Comparison of ENCODE assay signal across 8 cellular contexts in the genomic region with DNA sequence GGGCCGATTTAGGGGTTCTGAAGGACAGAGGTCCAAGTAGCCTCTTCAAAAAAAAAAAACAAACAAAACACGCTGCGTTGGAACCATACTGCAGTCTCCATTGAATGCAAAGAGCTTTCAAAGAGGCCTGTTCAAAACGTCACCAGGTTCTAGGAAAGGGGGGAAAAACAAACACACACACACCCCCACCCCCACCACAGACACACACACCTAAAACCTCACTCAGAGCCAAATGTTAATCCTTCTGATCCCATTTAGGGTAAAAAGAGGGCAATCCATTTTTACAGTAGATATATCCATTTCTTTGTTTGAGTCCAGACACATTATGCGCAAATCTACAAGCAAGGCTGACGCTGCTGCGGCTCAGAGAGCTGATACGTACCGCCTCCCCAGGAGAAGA. TPM values are rescaled to one million over a fixed set of nuclear protein-coding genes. Genes with fewer than 3 reads are reported as not detected.
A peak's percentile ranks its signal among the peaks of the same experiment; 100 is the strongest.
DNase-seq lines count a peak whose midpoint lies in the region; ATAC-seq and TF ChIP-seq lines count a peak whose summit lies in the region.

No MANE protein-coding gene starts in this region.

- BruUV-seq in HCT116 (replicated peaks; lab: Mats Ljungman, UMichigan) = no TSS peak

- intact Hi-C loops in HCT116 (cut with micrococcal nuclease) (no loop called here), ascending aorta (cut with DNase I) (loop anchor here (2.0 to 10.0 kb wide), 5 partner anchors 30 to 367 kb away; a partner anchor contains a TSS)

- H3K4ac ChIP-seq in mesendoderm (ENCODE audit: low read depth, low read length) = no peak overlapping the region

- no peak for TF ChIP-seq POLR2A in HCT116 (IDR thresholded peaks at IDR 0.05; ENCODE audit: borderline replicate concordance, extremely low read depth, insufficient read depth, insufficient read length)

- H3K79me1 ChIP-seq in mesendoderm (ENCODE audit: low read length) = no peaks in the 10 kb centered on the region

- DNase-seq in HCT116 (ENCODE audit: low read depth, low spot score) (no peak), ascending aorta (ENCODE audit: low spot score in 2 of 2) (no peak), mesendoderm (no peak), NCI-H345 (lab: John Stamatoyannopoulos, UW) (no peak), foreskin keratinocyte (no peak), HEK293T (ENCODE audit: extremely low spot score) (no peak)

- H4K20me1 ChIP-seq in HCT116 (ENCODE audit: insufficient read depth) = no peaks in the 10 kb centered on the region

- H2AFZ ChIP-seq in ACC112 (ENCODE audit: low read length, unreplicated experiment) (no peak overlapping the region), HCT116 (ENCODE audit: low read depth, low read length, poor library complexity, severe bottlenecking) (no peak overlapping the region)

- H3K4me1 ChIP-seq in ACC112 (ENCODE audit: control insufficient read depth, insufficient read depth, low read length, unreplicated experiment) (peaks cover 3% of the 10 kb centered on the region), HCT116 (ENCODE audit: control insufficient read depth in 1 of 2, insufficient read depth in 2 of 2, low read length in 2 of 2) (peaks cover 6 to 14% of the 10 kb centered on the region in 2 experiments; a peak in 3 of 4 replicates), ascending aorta (no peaks in the 10 kb centered on the region), mesendoderm (ENCODE audit: control insufficient read depth, low read depth, low read length) (no peaks in the 10 kb centered on the region), foreskin keratinocyte (peaks cover 5% of the 10 kb centered on the region)

- H3K23ac ChIP-seq in mesendoderm (ENCODE audit: low read length) = no peak overlapping the region

- no peak for ATAC-seq in HCT116
- no peak for ATAC-seq in HG03342 (IDR thresholded peaks at IDR 0.05; ENCODE audit: unreplicated experiment)
- no peak for ATAC-seq in foreskin keratinocyte

- TF ChIP-seq RAD21 in HCT116 (IDR thresholded peaks at IDR 0.05; ENCODE audit: low read depth) = no peak

- H3K36me3 ChIP-seq in ACC112 (ENCODE audit: insufficient read depth, low read length) (no peaks in the 10 kb centered on the region), HCT116 (ENCODE audit: control insufficient read depth in 1 of 2, insufficient read depth in 2 of 2, low read length in 2 of 2) (peaks cover 0 to 2% of the 10 kb centered on the region in 2 experiments; a peak in 1 of 4 replicates), ascending aorta (no peaks in the 10 kb centered on the region), mesendoderm (ENCODE audit: control insufficient read depth, insufficient read depth, low read length) (no peaks in the 10 kb centered on the region)

- POLR2A ChIA-PET in HCT116 (lab: Charles Lee) = no interaction called here
- POLR2A ChIA-PET in HEK293T (lab: Yijun Ruan, JAX) = interaction anchor here (0.5 to 1.8 kb wide), 7 partner anchors 12 to 187 kb away, joined by 3 to 6 read pairs (median 4); a partner anchor contains a TSS

- H3K4me3 ChIP-seq in ACC112 (ENCODE audit: low read depth, low read length) (peak overlapping the region; percentile 93), HCT116 (replicated peaks in 1 of 2; ENCODE audit: low read depth in 1 of 2, low read length in 2 of 2) (peak overlapping the region; percentile 75 to 77), ascending aorta (peak overlapping the region; percentile 63 to 77), mesendoderm (ENCODE audit: low read length) (peak overlapping the region; percentile 66)

- no peak overlapping the region for H2AK5ac ChIP-seq in mesendoderm (ENCODE audit: low read length)

- CTCF ChIA-PET in HCT116 (lab: Charles Lee) = no interaction called here
- CTCF ChIA-PET in HEK293T (lab: Yijun Ruan, JAX) = interaction anchor here (1.2 kb wide), 1 partner anchor 89 kb away, joined by 3 read pairs; no protein-coding TSS in a partner anchor

- H3K27ac ChIP-seq in ACC112 (ENCODE audit: low read depth, low read length) (no peak overlapping the region), HCT116 (ENCODE audit: low read depth, low read length) (no peak overlapping the region; the same call in 1 of the 2 replicates), ascending aorta (peak overlapping the region; percentile 69 to 79), mesendoderm (ENCODE audit: low read depth, low read length) (no peak overlapping the region), foreskin keratinocyte (no peak overlapping the region)

- WGBS in mesendoderm (ENCODE audit: extremely low coverage, insufficient coverage, low lambda C conversion rate) = no CpG with 5 or more reads among the region's 9 CpGs

- peak overlapping the region; percentile 84 for H3K56ac ChIP-seq in mesendoderm (ENCODE audit: low read length)

- TF ChIP-seq CTCF in HCT116 (IDR thresholded peaks at IDR 0.05 in 2 of 3, conservative IDR thresholded peaks at IDR 0.05 in 1 of 3; ENCODE audit: borderline replicate concordance in 1 of 3, insufficient read depth in 1 of 3, low read depth in 2 of 3, low read length in 2 of 3) = no peak
- no peak for TF ChIP-seq CTCF in ascending aorta (IDR thresholded peaks at IDR 0.05)
- TF ChIP-seq CTCF in foreskin keratinocyte (conservative IDR thresholded peaks at IDR 0.05) = no peak

- RAD21 ChIA-PET in HCT116 (lab: Charles Lee; ENCODE audit: low non-redundant PET in 1 of 2, low total read pairs in 2 of 2, uncharacterized antibody in 2 of 2, unreplicated experiment in 2 of 2) = no interaction called here

- no peaks in the 10 kb centered on the region for H3K27me3 ChIP-seq in ACC112 (ENCODE audit: insufficient read depth, low read length)
- no peaks in the 10 kb centered on the region for H3K27me3 ChIP-seq in HCT116 (ENCODE audit: insufficient read depth, low read length)
- H3K27me3 ChIP-seq in ascending aorta = no peaks in the 10 kb centered on the region
- no peaks in the 10 kb centered on the region for H3K27me3 ChIP-seq in mesendoderm (ENCODE audit: insufficient read depth, low read length, poor library complexity)
- H3K27me3 ChIP-seq in foreskin keratinocyte = no peaks in the 10 kb centered on the region

- H3K4me2 ChIP-seq in HCT116 (ENCODE audit: low read length) (peak overlapping the region; percentile 76), mesendoderm (ENCODE audit: low read length) (peak overlapping the region; percentile 46)

- peaks cover 47% of the 10 kb centered on the region for H3K79me2 ChIP-seq in ACC112 (ENCODE audit: control insufficient read depth, insufficient read depth, low read length, unreplicated experiment)
- peaks cover 62% of the 10 kb centered on the region for H3K79me2 ChIP-seq in HCT116 (ENCODE audit: insufficient read depth, low read length)
- peaks cover 6% of the 10 kb centered on the region for H3K79me2 ChIP-seq in mesendoderm (ENCODE audit: control insufficient read depth, insufficient read depth, low read length)

- no peaks in the 10 kb centered on the region for H3K9me3 ChIP-seq in HCT116 (ENCODE audit: control insufficient read depth in 1 of 2, insufficient read depth in 1 of 2, low read depth in 1 of 2, low read length in 2 of 2)
- no peaks in the 10 kb centered on the region for H3K9me3 ChIP-seq in ascending aorta

- H3K9ac ChIP-seq in HCT116 (ENCODE audit: low read length) = peak overlapping the region; percentile 91
- peak overlapping the region; percentile 72 for H3K9ac ChIP-seq in mesendoderm (ENCODE audit: low read length)

- H2BK120ac ChIP-seq in mesendoderm (ENCODE audit: low read depth, low read length) = no peak overlapping the region

- H2BK5ac ChIP-seq in mesendoderm (ENCODE audit: low read length) = no peak overlapping the region

- no peak overlapping the region for H4K8ac ChIP-seq in mesendoderm (ENCODE audit: low read depth, low read length)

- H3K9me2 ChIP-seq in HCT116 (ENCODE audit: insufficient read depth) = no peaks in the 10 kb centered on the region

- no peak overlapping the region for H4K5ac ChIP-seq in mesendoderm (ENCODE audit: low read length)

- H3K18ac ChIP-seq in mesendoderm (ENCODE audit: low read length) = no peak overlapping the region

- H2BK15ac ChIP-seq in mesendoderm (replicated peaks; ENCODE audit: low read depth) = no peak overlapping the region

TF ChIP-seq in HCT116, 20 proteins besides CTCF, POLR2A, EP300 and RAD21 (continues in another document):
- no peak for TF ChIP-seq CEBPB (IDR thresholded peaks at IDR 0.05; ENCODE audit: low read depth)
- TF ChIP-seq ZNF274 (IDR thresholded peaks at IDR 0.05; ENCODE audit: low read depth, low read length) = no peak
- TF ChIP-seq CBX3 (IDR thresholded peaks at IDR 0.05; ENCODE audit: low read depth) = no peak
- no peak for TF ChIP-seq SIN3A (IDR thresholded peaks at IDR 0.05; ENCODE audit: low read depth)

TF ChIP-seq in HEK293T, 16 proteins besides CTCF, POLR2A, EP300 and RAD21:
- no peak for TF ChIP-seq SUZ12 (IDR thresholded peaks at IDR 0.05)
- no peak for TF ChIP-seq TARDBP (IDR thresholded peaks at IDR 0.05)
- TF ChIP-seq, protein P1, sequence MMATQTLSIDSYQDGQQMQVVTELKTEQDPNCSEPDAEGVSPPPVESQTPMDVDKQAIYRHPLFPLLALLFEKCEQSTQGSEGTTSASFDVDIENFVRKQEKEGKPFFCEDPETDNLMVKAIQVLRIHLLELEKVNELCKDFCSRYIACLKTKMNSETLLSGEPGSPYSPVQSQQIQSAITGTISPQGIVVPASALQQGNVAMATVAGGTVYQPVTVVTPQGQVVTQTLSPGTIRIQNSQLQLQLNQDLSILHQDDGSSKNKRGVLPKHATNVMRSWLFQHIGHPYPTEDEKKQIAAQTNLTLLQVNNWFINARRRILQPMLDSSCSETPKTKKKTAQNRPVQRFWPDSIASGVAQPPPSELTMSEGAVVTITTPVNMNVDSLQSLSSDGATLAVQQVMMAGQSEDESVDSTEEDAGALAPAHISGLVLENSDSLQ (IDR thresholded peaks at IDR 0.05) = no peak
- no peak for TF ChIP-seq LEF1 (IDR thresholded peaks at IDR 0.05; ENCODE audit: borderline replicate concordance)
- TF ChIP-seq ELF4 (IDR thresholded peaks at IDR 0.05) = no peak

RNA-seq across cellular contexts. Expression of a gene that starts 1.4 kb away (rescaled TPM):
- total RNA-seq in HCT116 (2021; ENCODE audit: unreplicated experiment) (22.8 TPM), ascending aorta (2.8 TPM), foreskin keratinocyte (12.8 and 13.8 TPM in 2 replicates)
- 6.1 and 8.2 TPM in 2 replicates for polyA plus RNA-seq in HCT116 (2012)
- polyA plus RNA-seq in mesendoderm (2013, experiment 1 of 2) = 12.3 TPM
- 12.2 TPM for polyA plus RNA-seq in mesendoderm (2013, experiment 2 of 2)
- 5.4 and 6.5 TPM in 2 replicates for polyA plus RNA-seq in foreskin keratinocyte

RNA-seq across cellular contexts. Expression of a gene that starts 30.4 kb away (rescaled TPM):
- total RNA-seq in HCT116 (2021; ENCODE audit: unreplicated experiment) (44.9 TPM), ascending aorta (28.4 TPM), foreskin keratinocyte (59.0 and 59.4 TPM in 2 replicates)
- polyA plus RNA-seq in HCT116 (2012) = 25.9 and 27.3 TPM in 2 replicates
- polyA plus RNA-seq in mesendoderm (2013, experiment 1 of 2) = 59.5 TPM
- polyA plus RNA-seq in mesendoderm (2013, experiment 2 of 2) = 59.4 TPM
- 61.2 and 65.4 TPM in 2 replicates for polyA plus RNA-seq in foreskin keratinocyte

RNA-seq across cellular contexts. Expression of a gene that starts 39.6 kb away (rescaled TPM):
- total RNA-seq in HCT116 (2021; ENCODE audit: unreplicated experiment) = 28.2 TPM
- polyA plus RNA-seq in HCT116 (2012) = 20.4 and 27.1 TPM in 2 replicates
- total RNA-seq in ascending aorta = 22.2 TPM
- polyA plus RNA-seq in mesendoderm (2013, experiment 1 of 2) = 28.0 TPM
- polyA plus RNA-seq in mesendoderm (2013, experiment 2 of 2) = 30.2 TPM
- 26.2 and 26.5 TPM in 2 replicates for total RNA-seq in foreskin keratinocyte
- polyA plus RNA-seq in foreskin keratinocyte = 12.6 and 13.9 TPM in 2 replicates

Comparison
In these comparisons a context has a peak if more than half of its experiments do, and no peak if none do; other contexts are left out.
1. H3K27ac ChIP-seq: peak in ascending aorta (2 of 2); none in ACC112 (single experiment), HCT116 (single experiment), mesendoderm (single experiment) and foreskin keratinocyte (single experiment).
2. Peak in every context shown above with its lines, with median percentiles within 50 percentile points of each other: H3K4me3 ChIP-seq.